In genomic region chr11:67502328-67502979, GRCh38 we compare ENCODE assay signal across 1 cellular context.
TF ChIP-seq lines count a peak whose summit lies in the region.

No MANE protein-coding gene starts in this region.

TF ChIP-seq in HEK293T, 16 proteins besides CTCF, POLR2A, EP300 and RAD21 (continued from another document):
- TF ChIP-seq BHLHE40 (IDR thresholded peaks at IDR 0.05; ENCODE audit: borderline replicate concordance) (no peak), FOXM1 (IDR thresholded peaks at IDR 0.05; ENCODE audit: borderline replicate concordance) (no peak), FOXA1 (IDR thresholded peaks at IDR 0.05) (no peak), HDGF (IDR thresholded peaks at IDR 0.05; ENCODE audit: borderline replicate concordance) (no peak), FOXK2 (IDR thresholded peaks at IDR 0.05) (no peak), LEF1 (IDR thresholded peaks at IDR 0.05; ENCODE audit: borderline replicate concordance) (no peak), TARDBP (IDR thresholded peaks at IDR 0.05) (no peak), ELF4 (IDR thresholded peaks at IDR 0.05) (no peak), ARNT (IDR thresholded peaks at IDR 0.05) (no peak), SUZ12 (IDR thresholded peaks at IDR 0.05) (no peak), ZNF384 (IDR thresholded peaks at IDR 0.05) (no peak), CTBP1 (IDR thresholded peaks at IDR 0.05; ENCODE audit: borderline replicate concordance) (no peak), NFRKB (IDR thresholded peaks at IDR 0.05) (no peak)
